In the genomic region with DNA sequence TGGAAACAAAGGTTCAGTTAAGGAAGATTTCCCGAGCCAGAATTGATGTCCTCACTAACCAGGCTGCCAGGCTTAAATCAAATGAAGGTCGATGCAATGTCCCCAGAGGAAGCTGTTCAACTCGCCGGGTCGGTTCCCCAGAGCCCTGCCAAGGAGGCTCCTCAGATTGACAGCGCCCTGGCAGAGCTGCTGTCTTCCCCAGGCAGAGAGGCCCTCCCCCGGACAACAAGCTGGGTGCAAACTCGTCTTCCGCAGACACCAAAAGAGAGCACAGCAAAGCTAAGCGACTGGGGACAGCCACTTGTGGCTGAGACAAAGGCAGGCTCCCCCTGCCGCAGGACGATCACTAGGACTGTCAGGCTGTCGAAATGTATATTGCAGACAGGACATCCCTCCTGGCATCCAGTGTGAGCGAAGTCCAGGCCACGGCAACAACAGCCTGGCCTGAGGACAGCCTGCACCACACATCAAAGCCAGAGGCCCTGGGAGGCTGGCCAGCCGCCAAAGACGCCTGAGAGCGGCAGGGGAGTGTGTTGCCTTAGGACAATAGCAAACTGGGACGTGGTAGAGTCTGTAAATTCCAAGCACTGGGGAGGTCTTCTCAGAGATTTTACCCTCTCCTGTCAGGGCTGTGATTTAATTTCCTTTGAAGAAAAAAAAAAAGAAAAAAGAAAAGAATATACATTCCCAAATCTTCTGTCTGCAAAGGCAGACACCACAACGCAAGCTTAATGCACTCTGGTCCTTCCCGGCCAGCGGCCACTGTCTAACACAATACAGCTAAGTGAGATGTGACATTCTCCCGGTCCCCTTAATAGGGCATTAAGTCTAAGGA, we compare ENCODE assay signal across 8 cellular contexts.
A peak's percentile ranks its signal among the peaks of the same experiment; 100 is the strongest.
DNase-seq lines count a peak whose midpoint lies in the region; ATAC-seq and TF ChIP-seq lines count a peak whose summit lies in the region.

No MANE protein-coding gene starts in this region.

- H3K9me3 ChIP-seq in HAP-1: no peaks in the 10 kb centered on the region
- H3K9me3 ChIP-seq in Peyer's patch: no peaks in the 10 kb centered on the region
- H3K9me3 ChIP-seq in ovary: no peaks in the 10 kb centered on the region

- H3K27me3 ChIP-seq in HAP-1 (ENCODE audit: low read depth) (no peaks in the 10 kb centered on the region), Peyer's patch (no peaks in the 10 kb centered on the region), ovary (no peaks in the 10 kb centered on the region)

- in situ Hi-C loops in HAP-1 (cut with MboI; ENCODE audit: low sequenced_read_pairs): no loop called here

- TF ChIP-seq EP300 in ovary (IDR thresholded peaks at IDR 0.05): no peak

- H3K27ac ChIP-seq in Peyer's patch (peak overlapping the region; percentile 81 to 94 (median 86)), ovary (peak overlapping the region; percentile 28)

- no peak for TF ChIP-seq CTCF in AG04449 (IDR thresholded peaks at IDR 0.05; ENCODE audit: insufficient read depth, low read length, missing control alignments)
- TF ChIP-seq CTCF in Peyer's patch (IDR thresholded peaks at IDR 0.05): peak in 3 of 6 experiments; percentile 35 to 42 (median 41)
- TF ChIP-seq CTCF in ovary (IDR thresholded peaks at IDR 0.05): peak in 1 of 3 donors; percentile 10

- H3K4me1 ChIP-seq in HAP-1: peaks cover 49% of the 10 kb centered on the region
- peaks cover 11 to 56% (median 25%) of the 10 kb centered on the region in 4 donors for H3K4me1 ChIP-seq in Peyer's patch
- peaks cover 13% of the 10 kb centered on the region for H3K4me1 ChIP-seq in ovary (ENCODE audit: insufficient read depth)

- DNase-seq in AG04449 (ENCODE audit: low read depth, low spot score) (no peak), HAP-1 (ENCODE audit: low spot score in 2 of 2) (peak; percentile 85 to 92), Peyer's patch (peak; percentile 61 to 94 (median 93)), amygdala (lab: John Stamatoyannopoulos, UW) (peak in 54 of 56 donors; percentile 20 to 90 (median 70)), cardiac septum (ENCODE audit: low spot score) (peak; percentile 93), ovary (peak; percentile 81 to 92 (median 88))

- CTCF ChIA-PET in AG04449 (lab: Yijun Ruan, JAX): no interaction called here

- H3K36me3 ChIP-seq in HAP-1 (replicated peaks): no peaks in the 10 kb centered on the region
- no peaks in the 10 kb centered on the region for H3K36me3 ChIP-seq in Peyer's patch
- no peaks in the 10 kb centered on the region for H3K36me3 ChIP-seq in ovary

- no peak for ATAC-seq in GM21619 (IDR thresholded peaks at IDR 0.05; ENCODE audit: unreplicated experiment)
- no peak for ATAC-seq in GM18511 (IDR thresholded peaks at IDR 0.05; ENCODE audit: unreplicated experiment)

- H3K4me3 ChIP-seq in AG04449 (ENCODE audit: low read depth, low read length): peak overlapping the region; percentile 38
- H3K4me3 ChIP-seq in HAP-1: peak overlapping the region; percentile 5; the same call in 1 of the 2 replicates
- H3K4me3 ChIP-seq in Peyer's patch: peak overlapping the region; percentile 16 to 52 (median 35)
- H3K4me3 ChIP-seq in ovary: peak overlapping the region; percentile 10

- POLR2A ChIA-PET in AG04449 (lab: Yijun Ruan, JAX): no interaction called here

- 12 to 13% (median 12%) methylated on average over 23 of the region's 23 CpGs for WGBS in ovary, 3 donors

- intact Hi-C loops in cardiac septum (cut with DNase I): loop anchor here (1.0 to 5.0 kb wide), 4 partner anchors 25 to 98 kb away; no protein-coding TSS in a partner anchor
- intact Hi-C loops in ovary (cut with DNase I): loop anchor here in 1 of 4 donors (10.0 kb wide), 1 partner anchor 99 kb away; a partner anchor contains a TSS

- TF ChIP-seq POLR2A in Peyer's patch (IDR thresholded peaks at IDR 0.05): peak; percentile 81 to 87
- no peak for TF ChIP-seq POLR2A in ovary (IDR thresholded peaks at IDR 0.05)
